Comparison of ENCODE assay signal across 10 cellular contexts in genomic region chr18:75244336-75244735, GRCh38. TPM values are rescaled to one million over a fixed set of nuclear protein-coding genes. Genes with fewer than 3 reads are reported as not detected.
DNase-seq lines count a peak whose midpoint lies in the region; ATAC-seq and TF ChIP-seq lines count a peak whose summit lies in the region.
"Had no signal": no experiment of that assay in that cellular context is flagged by ENCODE, and none has a peak within 500 bp of the region (broad histone marks: within the 10 kb centered on the region; RNA-seq: fewer than 3 reads in every experiment).

No MANE protein-coding gene starts in this region.

- no peak overlapping the region for H3K27ac ChIP-seq in tibial artery

- no peaks in the 10 kb centered on the region for H3K27me3 Mint-ChIP-seq in central memory CD8-positive, alpha-beta T cell
- H3K27me3 Mint-ChIP-seq in naive thymus-derived CD8-positive, alpha-beta T cell, result no peaks in the 10 kb centered on the region
- no peaks in the 10 kb centered on the region for H3K27me3 Mint-ChIP-seq in activated T-cell treated with anti-CD3 and anti-CD28 coated beads, Interleukin-2, amount 50 U/mL, for 72 hours (ENCODE audit: low read depth)

- intact Hi-C loops in tibial artery (cut with DNase I; ENCODE audit: low total_unique reads), result no loop called here

- TF ChIP-seq CTCF in tibial artery (IDR thresholded peaks at IDR 0.05), result peak in 1 of 2 experiments; percentile 10

- DNase-seq in EH (ENCODE audit: low read depth) (peak; percentile 63), tibial artery (no peak), SIG-M5 (lab: John Stamatoyannopoulos, UW) (no peak)
- DNase-seq in central memory CD8-positive, alpha-beta T cell (ENCODE audit: low spot score in 2 of 2), result no peak
- DNase-seq in naive thymus-derived CD8-positive, alpha-beta T cell, result peak in 3 of 10 donors; percentile 30 to 68 (median 46)
- no peak for DNase-seq in activated T-cell treated with anti-CD3 and anti-CD28 coated beads, Interleukin-2, amount 50 U/mL, for 72 hours
- DNase-seq: activated effector memory CD4-positive, alpha-beta T cell treated with Interleukin-2 at 50 U/mL for 16 hours; retina had no signal

- H3K27ac Mint-ChIP-seq in central memory CD8-positive, alpha-beta T cell (ENCODE audit: low read depth), result peak overlapping the region; percentile 95
- H3K27ac Mint-ChIP-seq in naive thymus-derived CD8-positive, alpha-beta T cell, result peak overlapping the region in 9 of 10 donors; percentile 50 to 97 (median 81)
- H3K27ac Mint-ChIP-seq in activated T-cell treated with anti-CD3 and anti-CD28 coated beads, Interleukin-2, amount 50 U/mL, for 72 hours, result no peak overlapping the region

- no peaks in the 10 kb centered on the region for H3K9me3 Mint-ChIP-seq in central memory CD8-positive, alpha-beta T cell
- no peaks in the 10 kb centered on the region for H3K9me3 Mint-ChIP-seq in naive thymus-derived CD8-positive, alpha-beta T cell
- H3K9me3 Mint-ChIP-seq in activated T-cell treated with anti-CD3 and anti-CD28 coated beads, Interleukin-2, amount 50 U/mL, for 72 hours, result no peaks in the 10 kb centered on the region

- POLR2A ChIA-PET in naive thymus-derived CD8-positive, alpha-beta T cell (lab: Charles Lee), result interaction anchor here (1.6 to 9.1 kb wide), 2 partner anchors 18 to 34 kb away, joined by 4 to 93 read pairs; partner anchors contain the start of genes PTGR3 and TSHZ1

- H3K36me3 ChIP-seq in tibial artery, result no peaks in the 10 kb centered on the region

- peaks cover 87% of the 10 kb centered on the region for H3K4me1 Mint-ChIP-seq in central memory CD8-positive, alpha-beta T cell
- peaks cover 34 to 85% (median 79%) of the 10 kb centered on the region in 4 donors for H3K4me1 Mint-ChIP-seq in naive thymus-derived CD8-positive, alpha-beta T cell
- peaks cover 58% of the 10 kb centered on the region for H3K4me1 Mint-ChIP-seq in activated T-cell treated with anti-CD3 and anti-CD28 coated beads, Interleukin-2, amount 50 U/mL, for 72 hours (ENCODE audit: low read depth)

- TF ChIP-seq RAD21 in Ishikawa (IDR thresholded peaks at IDR 0.05; ENCODE audit: low read depth), result peak; percentile 56

- no peak for ATAC-seq in central memory CD8-positive, alpha-beta T cell (replicated peaks; ENCODE audit: extremely low read depth, poor library complexity, severe bottlenecking)
- ATAC-seq in naive thymus-derived CD8-positive, alpha-beta T cell, result peak in 1 of 2 donors; percentile 46
- ATAC-seq in activated T-cell treated with anti-CD3 and anti-CD28 coated beads, Interleukin-2, amount 50 U/mL, for 72 hours (replicated peaks in 1 of 2), result no peak
- no peak for ATAC-seq in GM18511 (IDR thresholded peaks at IDR 0.05; ENCODE audit: unreplicated experiment)

- H3K4me3 ChIP-seq in tibial artery, result no peak overlapping the region

- H3K27me3 ChIP-seq in tibial artery, result no peaks in the 10 kb centered on the region

- peaks cover 0 to 16% (median 7%) of the 10 kb centered on the region in 4 donors for H3K4me1 ChIP-seq in tibial artery

- no peak for TF ChIP-seq EP300 in Ishikawa (IDR thresholded peaks at IDR 0.05; ENCODE audit: borderline replicate concordance)

- no peak overlapping the region for H3K4me3 Mint-ChIP-seq in central memory CD8-positive, alpha-beta T cell
- peak overlapping the region in 3 of 10 donors; percentile 0 to 60 (median 26) for H3K4me3 Mint-ChIP-seq in naive thymus-derived CD8-positive, alpha-beta T cell
- H3K4me3 Mint-ChIP-seq in activated T-cell treated with anti-CD3 and anti-CD28 coated beads, Interleukin-2, amount 50 U/mL, for 72 hours, result no peak overlapping the region

- peaks cover 11% of the 10 kb centered on the region for H3K36me3 Mint-ChIP-seq in central memory CD8-positive, alpha-beta T cell (ENCODE audit: insufficient read depth)
- peaks cover 0 to 6% (median 4%) of the 10 kb centered on the region in 3 donors for H3K36me3 Mint-ChIP-seq in naive thymus-derived CD8-positive, alpha-beta T cell
- H3K36me3 Mint-ChIP-seq in activated T-cell treated with anti-CD3 and anti-CD28 coated beads, Interleukin-2, amount 50 U/mL, for 72 hours (ENCODE audit: insufficient read depth in 2 of 2), result no peaks in the 10 kb centered on the region

- H3K9me3 ChIP-seq in tibial artery, result no peaks in the 10 kb centered on the region

TF ChIP-seq in Ishikawa, 13 proteins besides CTCF, POLR2A, EP300 and RAD21:
- no peak for TF ChIP-seq CREB1 (IDR thresholded peaks at IDR 0.05; ENCODE audit: low read depth)
- TF ChIP-seq ZBTB7A (IDR thresholded peaks at IDR 0.05; ENCODE audit: low read depth), result no peak
- no peak for TF ChIP-seq USF1 (IDR thresholded peaks at IDR 0.05)
- no peak for TF ChIP-seq TCF12 (IDR thresholded peaks at IDR 0.05; ENCODE audit: low read depth)
- TF ChIP-seq, protein P1, sequence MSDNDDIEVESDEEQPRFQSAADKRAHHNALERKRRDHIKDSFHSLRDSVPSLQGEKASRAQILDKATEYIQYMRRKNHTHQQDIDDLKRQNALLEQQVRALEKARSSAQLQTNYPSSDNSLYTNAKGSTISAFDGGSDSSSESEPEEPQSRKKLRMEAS (IDR thresholded peaks at IDR 0.05), result no peak
- TF ChIP-seq EGR1 (IDR thresholded peaks at IDR 0.05), result no peak
- no peak for TF ChIP-seq CEBPB (IDR thresholded peaks at IDR 0.05)

RNA-seq across cellular contexts. Expression of gene TSHZ1, which starts 33.7 kb away (rescaled TPM):
- 10 to 100 TPM; 32.8 to 33.6 TPM for total RNA-seq in naive thymus-derived CD8-positive, alpha-beta T cell
- polyA plus RNA-seq in naive thymus-derived CD8-positive, alpha-beta T cell, result 1 to 10 TPM; 2.8 to 7.1 (median 3.7) TPM
- total RNA-seq in activated T-cell treated with anti-CD3 and anti-CD28 coated beads, Interleukin-2, amount 50 U/mL, for 72 hours, result 10 to 100 TPM; 18.1 to 19.2 TPM

RNA-seq across cellular contexts. Expression of gene PTGR3, which starts 35.4 kb away (rescaled TPM):
- 10 to 100 TPM; 34.7 to 35.1 TPM for total RNA-seq in naive thymus-derived CD8-positive, alpha-beta T cell
- 10 to 100 TPM; 14.7 to 28.5 (median 19.6) TPM for polyA plus RNA-seq in naive thymus-derived CD8-positive, alpha-beta T cell
- 10 to 100 TPM; 40.4 to 41.8 TPM for total RNA-seq in activated T-cell treated with anti-CD3 and anti-CD28 coated beads, Interleukin-2, amount 50 U/mL, for 72 hours
